ENCODE assay signal across 8 cellular contexts in genomic region chr19:42184401-42184861, GRCh38. TPM values are rescaled to one million over a fixed set of nuclear protein-coding genes. Genes with fewer than 3 reads are reported as not detected.
DNase-seq lines count a peak whose midpoint lies in the region; ATAC-seq, FAIRE-seq and TF ChIP-seq lines count a peak whose summit lies in the region.

No MANE protein-coding gene starts in this region.

- DNase-seq in NCI-H2171 (lab: John Stamatoyannopoulos, UW) = peak; percentile 14
- peak; percentile 61 for DNase-seq in activated B cell treated with CpG ODN at 0.5 μM for 24 hours
- DNase-seq in bronchial epithelial cell (ENCODE audit: low read depth) = peak; percentile 60
- peak; percentile 46 for DNase-seq in kidney glomerular epithelial cell (lab: John Stamatoyannopoulos, UW)
- DNase-seq in stimulated activated CD4-positive, alpha-beta T cell treated with anti-CD3 and anti-CD28 coated beads, Interleukin-2, amount 100 ng/mL, for 4 hours (ENCODE audit: low read depth) = peak; percentile 57
- DNase-seq in mesenteric fat pad (ENCODE audit: low spot score) = no peak

- H3K27ac ChIP-seq in 22Rv1 = no peak overlapping the region

- no peaks in the 10 kb centered on the region for H3K36me3 ChIP-seq in bronchial epithelial cell (ENCODE audit: control insufficient read depth, insufficient read depth, low read length)

- H3K9me3 Mint-ChIP-seq in activated B cell treated with CpG ODN at 0.5 μM for 24 hours = no peaks in the 10 kb centered on the region

- H3K27me3 ChIP-seq in bronchial epithelial cell (ENCODE audit: control insufficient read depth, insufficient read depth, low read length) = peaks cover 2% of the 10 kb centered on the region

- TF ChIP-seq CTCF in 22Rv1 (IDR thresholded peaks at IDR 0.05) = peak; percentile 90
- peak; percentile 87 for TF ChIP-seq CTCF in GM12875 (IDR thresholded peaks at IDR 0.05; ENCODE audit: borderline replicate concordance, insufficient read depth, low read depth, low read length)
- TF ChIP-seq CTCF in activated B cell treated with CpG ODN at 0.5 μM for 24 hours (IDR thresholded peaks at IDR 0.05) = no peak
- peak; percentile 88 for TF ChIP-seq CTCF in bronchial epithelial cell (IDR thresholded peaks at IDR 0.05; ENCODE audit: insufficient read depth, low read length, severe bottlenecking)

- peaks cover 37% of the 10 kb centered on the region for H3K4me1 Mint-ChIP-seq in activated B cell treated with CpG ODN at 0.5 μM for 24 hours

- CTCF ChIA-PET in activated B cell treated with CpG ODN at 0.5 μM for 24 hours (lab: Charles Lee) = interaction anchor here (1.0 to 4.8 kb wide), 6 partner anchors 15 to 95 kb away, joined by 3 to 28 read pairs (median 6); partner anchors contain the start of gene POU2F2

- no peaks in the 10 kb centered on the region for H3K36me3 Mint-ChIP-seq in activated B cell treated with CpG ODN at 0.5 μM for 24 hours (ENCODE audit: low read depth)

- peak; percentile 83 for ATAC-seq in activated B cell treated with CpG ODN at 0.5 μM for 24 hours (ENCODE audit: low read depth)

- peaks cover 13% of the 10 kb centered on the region for H3K27me3 Mint-ChIP-seq in activated B cell treated with CpG ODN at 0.5 μM for 24 hours

- intact Hi-C loops in activated B cell treated with CpG ODN at 0.5 μM for 24 hours (cut with micrococcal nuclease) = loop anchor here (1.0 to 2.0 kb wide), 4 partner anchors 14 to 103 kb away; no protein-coding TSS in a partner anchor

- H3K27ac Mint-ChIP-seq in activated B cell treated with CpG ODN at 0.5 μM for 24 hours = peak overlapping the region; percentile 30

- FAIRE-seq in bronchial epithelial cell (lab: Jason Lieb, UNC) = peak; percentile 32

- H3K4me3 ChIP-seq in GM12875 (ENCODE audit: low read depth, low read length) (no peak overlapping the region), bronchial epithelial cell (ENCODE audit: low read depth, low read length) (no peak overlapping the region)

- POLR2A ChIA-PET in activated B cell treated with CpG ODN at 0.5 μM for 24 hours (lab: Charles Lee) = interaction anchor here (0.6 to 1.7 kb wide), 4 partner anchors 16 to 52 kb away, joined by 3 to 8 read pairs (median 6); partner anchors contain the start of gene POU2F2

- peak overlapping the region; percentile 2 for H3K4me3 Mint-ChIP-seq in activated B cell treated with CpG ODN at 0.5 μM for 24 hours

RNA-seq across cellular contexts. Expression of gene DEDD2, which starts 33.0 kb away (rescaled TPM):
- total RNA-seq in activated B cell treated with CpG ODN at 0.5 μM for 24 hours (26.1 and 29.0 TPM in 2 replicates), bronchial epithelial cell (27.1 and 28.7 TPM in 2 replicates), mesenteric fat pad (12.4 TPM)

RNA-seq across cellular contexts. Expression of gene ZNF526, which starts 35.7 kb away (rescaled TPM):
- total RNA-seq in activated B cell treated with CpG ODN at 0.5 μM for 24 hours (19.6 and 22.7 TPM in 2 replicates), bronchial epithelial cell (7.8 and 11.1 TPM in 2 replicates), mesenteric fat pad (8.1 TPM)

RNA-seq across cellular contexts. Expression of gene POU2F2, which starts 52.2 kb away (rescaled TPM):
- 508 and 577 TPM in 2 replicates for total RNA-seq in activated B cell treated with CpG ODN at 0.5 μM for 24 hours
- 0.26 and 0.53 TPM in 2 replicates for total RNA-seq in bronchial epithelial cell
- total RNA-seq in mesenteric fat pad = 2.7 TPM

RNA-seq across cellular contexts. Expression of gene GSK3A, which starts 58.0 kb away (rescaled TPM):
- total RNA-seq in activated B cell treated with CpG ODN at 0.5 μM for 24 hours = 38.2 and 38.6 TPM in 2 replicates
- total RNA-seq in bronchial epithelial cell = 11.6 and 12.4 TPM in 2 replicates
- 36.0 TPM for total RNA-seq in mesenteric fat pad

Comparison
In these comparisons a context has a peak if more than half of its experiments do, and no peak if none do; other contexts are left out.
1. RNA of gene POU2F2, which starts 52.2 kb away (total RNA-seq): 508 to 577 TPM in activated B cell treated with CpG ODN at 0.5 μM for 24 hours; 2.7 TPM in mesenteric fat pad (single experiment) and 0.26 to 0.53 TPM in bronchial epithelial cell; every median in the first group is over 100 times any median in the second.